Comparison of ENCODE assay signal across 8 cellular contexts in the genomic region with DNA sequence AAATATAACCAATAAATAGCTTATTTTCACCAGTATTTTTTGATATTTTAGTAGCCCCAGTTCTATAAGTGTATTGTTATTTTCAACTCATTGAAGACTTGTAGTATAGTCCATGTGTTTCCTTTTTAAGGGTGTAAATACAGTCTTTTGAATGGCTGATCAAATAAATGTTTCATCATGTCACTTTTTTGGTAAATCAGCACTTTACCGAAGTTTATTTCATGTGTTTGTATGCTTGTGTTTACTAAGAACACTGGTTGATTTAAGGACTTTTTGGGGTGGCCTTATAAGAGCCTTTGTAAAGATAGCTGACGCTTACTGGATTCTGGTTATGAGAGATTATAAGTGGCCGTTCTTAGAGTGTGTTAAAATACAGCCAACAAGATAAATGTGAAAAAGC. TPM values are rescaled to one million over a fixed set of nuclear protein-coding genes. Genes with fewer than 3 reads are reported as not detected.
DNase-seq lines count a peak whose midpoint lies in the region.

No MANE protein-coding gene starts in this region.

- no peaks in the 10 kb centered on the region for H3K9me3 ChIP-seq in iPS-18a (ENCODE audit: control insufficient read depth, low read depth, low read length)
- H3K9me3 ChIP-seq in subcutaneous abdominal adipose tissue (ENCODE audit: control insufficient read depth in 5 of 5, low read length in 5 of 5), result no peaks in the 10 kb centered on the region

- peaks cover 7% of the 10 kb centered on the region for H3K36me3 ChIP-seq in iPS-18a (ENCODE audit: control insufficient read depth, low read depth, low read length)
- H3K36me3 ChIP-seq in subcutaneous abdominal adipose tissue (ENCODE audit: control insufficient read depth in 5 of 5, insufficient read depth in 5 of 5, low read length in 5 of 5), result peaks cover 0 to 8% (median 3%) of the 10 kb centered on the region in 5 donors

- CTCF ChIA-PET in activated naive CD4-positive, alpha-beta T cell treated with anti-CD3 and anti-CD28 coated beads, Interleukin-2, amount 10 ng/mL, durations not matched to agents 7 days and 5 days (lab: Charles Lee), result no interaction called here

- H3K9me3 Mint-ChIP-seq in activated naive CD4-positive, alpha-beta T cell treated with anti-CD3 and anti-CD28 coated beads, Interleukin-2, amount 10 ng/mL, durations not matched to agents 7 days and 5 days, result no peaks in the 10 kb centered on the region
- no peaks in the 10 kb centered on the region for H3K9me3 Mint-ChIP-seq in activated T-helper 2 cell treated with anti-CD3 and anti-CD28 coated beads, Interferon-gamma antibody, Interleukin-2, Interleukin-4, amounts not matched to agents 10 μg/mL and 5 μg/mL and 100 μg/mL, durations not matched to agents 14 hours and 24 hours and 36 hours

- H3K27me3 Mint-ChIP-seq in activated naive CD4-positive, alpha-beta T cell treated with anti-CD3 and anti-CD28 coated beads, Interleukin-2, amount 10 ng/mL, durations not matched to agents 7 days and 5 days, result no peaks in the 10 kb centered on the region
- no peaks in the 10 kb centered on the region for H3K27me3 Mint-ChIP-seq in activated T-helper 2 cell treated with anti-CD3 and anti-CD28 coated beads, Interferon-gamma antibody, Interleukin-2, Interleukin-4, amounts not matched to agents 10 μg/mL and 5 μg/mL and 100 μg/mL, durations not matched to agents 14 hours and 24 hours and 36 hours (ENCODE audit: low read depth)

- peaks cover 30% of the 10 kb centered on the region for H3K36me3 Mint-ChIP-seq in activated naive CD4-positive, alpha-beta T cell treated with anti-CD3 and anti-CD28 coated beads, Interleukin-2, amount 10 ng/mL, durations not matched to agents 7 days and 5 days
- H3K36me3 Mint-ChIP-seq in activated T-helper 2 cell treated with anti-CD3 and anti-CD28 coated beads, Interferon-gamma antibody, Interleukin-2, Interleukin-4, amounts not matched to agents 10 μg/mL and 5 μg/mL and 100 μg/mL, durations not matched to agents 14 hours and 24 hours and 36 hours (ENCODE audit: low read depth), result peaks cover 31% of the 10 kb centered on the region

- H3K4me1 ChIP-seq in iPS-18a (ENCODE audit: control insufficient read depth, low read depth, low read length) (peaks cover 19% of the 10 kb centered on the region), subcutaneous abdominal adipose tissue (ENCODE audit: control insufficient read depth in 5 of 5, insufficient read depth in 5 of 5, low read length in 5 of 5) (peaks cover 3 to 42% (median 36%) of the 10 kb centered on the region in 5 donors)

- intact Hi-C loops in activated T-helper 2 cell treated with anti-CD3 and anti-CD28 coated beads, Interferon-gamma antibody, Interleukin-2, Interleukin-4, amounts not matched to agents 10 μg/mL and 5 μg/mL and 100 μg/mL, durations not matched to agents 14 hours and 24 hours and 36 hours (cut with micrococcal nuclease), result no loop called here

- H3K9ac ChIP-seq in iPS-18a (ENCODE audit: low read length), result no peak overlapping the region
- H3K9ac ChIP-seq in subcutaneous abdominal adipose tissue (ENCODE audit: low read length in 5 of 5), result peak overlapping the region in 2 of 5 donors; percentile 23 to 98

- no peaks in the 10 kb centered on the region for H3K27me3 ChIP-seq in iPS-18a (ENCODE audit: control insufficient read depth, insufficient read depth, low read length)
- no peaks in the 10 kb centered on the region for H3K27me3 ChIP-seq in subcutaneous abdominal adipose tissue (ENCODE audit: control insufficient read depth in 5 of 5, insufficient read depth in 4 of 5, low read length in 5 of 5)

- no peak for DNase-seq in activated naive CD4-positive, alpha-beta T cell treated with anti-CD3 and anti-CD28 coated beads, Interleukin-2, amount 10 ng/mL, durations not matched to agents 7 days and 5 days
- DNase-seq in activated naive CD4-positive, alpha-beta T cell treated with Interleukin-2 at 50 U/mL for 16 hours, result no peak
- DNase-seq in activated T-helper 2 cell treated with anti-CD3 and anti-CD28 coated beads, Interferon-gamma antibody, Interleukin-2, Interleukin-4, amounts not matched to agents 10 μg/mL and 5 μg/mL and 100 μg/mL, durations not matched to agents 14 hours and 24 hours and 36 hours (ENCODE audit: low spot score), result no peak
- DNase-seq in epidermal melanocyte (ENCODE audit: insufficient read length, low spot score) (no peak), retina (no peak)
- no peak for DNase-seq in stimulated activated CD8-positive, alpha-beta memory T cell treated with anti-CD3 and anti-CD28 coated beads, Interleukin-4, amount 100 ng/mL, for 48 hours

- H3K27ac Mint-ChIP-seq in activated naive CD4-positive, alpha-beta T cell treated with anti-CD3 and anti-CD28 coated beads, Interleukin-2, amount 10 ng/mL, durations not matched to agents 7 days and 5 days, result peak overlapping the region; percentile 98
- H3K27ac Mint-ChIP-seq in activated T-helper 2 cell treated with anti-CD3 and anti-CD28 coated beads, Interferon-gamma antibody, Interleukin-2, Interleukin-4, amounts not matched to agents 10 μg/mL and 5 μg/mL and 100 μg/mL, durations not matched to agents 14 hours and 24 hours and 36 hours, result peak overlapping the region; percentile 24

- no peak overlapping the region for H3K27ac ChIP-seq in iPS-18a (ENCODE audit: low read length)
- H3K27ac ChIP-seq in subcutaneous abdominal adipose tissue (ENCODE audit: low read depth, low read length), result peak overlapping the region; percentile 97

- peaks cover 39% of the 10 kb centered on the region for H3K4me1 Mint-ChIP-seq in activated naive CD4-positive, alpha-beta T cell treated with anti-CD3 and anti-CD28 coated beads, Interleukin-2, amount 10 ng/mL, durations not matched to agents 7 days and 5 days
- H3K4me1 Mint-ChIP-seq in activated T-helper 2 cell treated with anti-CD3 and anti-CD28 coated beads, Interferon-gamma antibody, Interleukin-2, Interleukin-4, amounts not matched to agents 10 μg/mL and 5 μg/mL and 100 μg/mL, durations not matched to agents 14 hours and 24 hours and 36 hours (ENCODE audit: low read depth), result peaks cover 25% of the 10 kb centered on the region

- H3K4me3 Mint-ChIP-seq in activated naive CD4-positive, alpha-beta T cell treated with anti-CD3 and anti-CD28 coated beads, Interleukin-2, amount 10 ng/mL, durations not matched to agents 7 days and 5 days, result peak overlapping the region; percentile 98
- H3K4me3 Mint-ChIP-seq in activated T-helper 2 cell treated with anti-CD3 and anti-CD28 coated beads, Interferon-gamma antibody, Interleukin-2, Interleukin-4, amounts not matched to agents 10 μg/mL and 5 μg/mL and 100 μg/mL, durations not matched to agents 14 hours and 24 hours and 36 hours (ENCODE audit: low read depth), result peak overlapping the region; percentile 99

- H3K4me3 ChIP-seq in iPS-18a (ENCODE audit: low read length), result peak overlapping the region; percentile 94
- H3K4me3 ChIP-seq in subcutaneous abdominal adipose tissue (ENCODE audit: low read depth in 1 of 5, low read length in 5 of 5), result peak overlapping the region in 2 of 5 donors; percentile 23 to 81

RNA-seq across cellular contexts. Expression of gene UBE2K, which starts 2.6 kb away (rescaled TPM):
- 94.1 and 94.8 TPM in 2 replicates for total RNA-seq in activated T-helper 2 cell treated with anti-CD3 and anti-CD28 coated beads, Interferon-gamma antibody, Interleukin-2, Interleukin-4, amounts not matched to agents 10 μg/mL and 5 μg/mL and 100 μg/mL, durations not matched to agents 14 hours and 24 hours and 36 hours
